22 cellular contexts compared by ENCODE assay signal in genomic region chr14:84273181-84273580, GRCh38.
DNase-seq lines count a peak whose midpoint lies in the region; TF ChIP-seq lines count a peak whose summit lies in the region.
"Had no signal": no experiment of that assay in that cellular context is flagged by ENCODE, and none has a peak within 500 bp of the region (broad histone marks: within the 10 kb centered on the region; RNA-seq: fewer than 3 reads in every experiment).

No MANE protein-coding gene starts in this region.

- no peak overlapping the region for H2AFZ ChIP-seq in hepatocyte

- H3K27me3 ChIP-seq in hepatocyte (no peaks in the 10 kb centered on the region), spleen (replicated peaks in 1 of 7) (no peaks in the 10 kb centered on the region), esophagus squamous epithelium (no peaks in the 10 kb centered on the region)
- H3K27me3 ChIP-seq: BE2C had no signal

- H3K9me3 ChIP-seq in hepatocyte (ENCODE audit: low read depth) (no peaks in the 10 kb centered on the region), spleen (peaks cover 0 to 16% (median 0%) of the 10 kb centered on the region in 8 donors), esophagus squamous epithelium (no peaks in the 10 kb centered on the region)
- H3K9me3 ChIP-seq: BE2C, SK-N-SH had no signal

- H3K4me1 ChIP-seq in hepatocyte (ENCODE audit: insufficient read depth), result no peaks in the 10 kb centered on the region
- H3K4me1 ChIP-seq in spleen, result peaks cover 0 to 14% (median 0%) of the 10 kb centered on the region in 6 donors
- no peaks in the 10 kb centered on the region for H3K4me1 ChIP-seq in esophagus squamous epithelium
- H3K4me1 ChIP-seq: BE2C had no signal

- no peak overlapping the region for H3K27ac ChIP-seq in hepatocyte
- peak overlapping the region; percentile 1 to 70 (median 47) for H3K27ac ChIP-seq in spleen
- no peak overlapping the region for H3K27ac ChIP-seq in esophagus squamous epithelium
- H3K27ac ChIP-seq: 22Rv1 had no signal

- H3K36me3 ChIP-seq in hepatocyte (replicated peaks; ENCODE audit: insufficient read depth, low read depth), result no peaks in the 10 kb centered on the region
- H3K36me3 ChIP-seq in spleen, result no peaks in the 10 kb centered on the region
- no peaks in the 10 kb centered on the region for H3K36me3 ChIP-seq in esophagus squamous epithelium
- H3K36me3 ChIP-seq: BE2C had no signal

- H3K4me3 ChIP-seq in hepatocyte (no peak overlapping the region), spleen (no peak overlapping the region), esophagus squamous epithelium (no peak overlapping the region)
- H3K4me3 ChIP-seq: K562 had no signal

- DNase-seq in NCI-H82 (lab: John Stamatoyannopoulos, UW), result peak; percentile 48
- DNase-seq in NCI-H82 treated with DMSO at 0.1 percent for 48 hours (lab: John Stamatoyannopoulos, UW; ENCODE audit: unreplicated experiment), result no peak
- peak; percentile 90 for DNase-seq in amniotic epithelial cell (ENCODE audit: low read depth)
- no peak for DNase-seq in hepatocyte (ENCODE audit: low spot score)
- no peak for DNase-seq in spleen
- DNase-seq in head of caudate nucleus, result no peak
- no peak for DNase-seq in effector CD8-positive, alpha-beta T cell (lab: John Stamatoyannopoulos, UW)
- no peak for DNase-seq in esophagus squamous epithelium (lab: John Stamatoyannopoulos, UW)
- DNase-seq: BE2C; CD4-positive, CD25-positive, alpha-beta regulatory T cell; COR-L47; GDM1; HCEC 1CT; NCI-H1105 treated with DMSO at 0.1 percent for 48 hours; NCI-H1694; NCI-H2081 treated with DMSO at 0.1 percent for 48 hours; NCI-H2227 treated with DMSO at 0.1 percent for 48 hours; NCI-H526; Right ventricle myocardium superior; SK-N-SH had no signal

- intact Hi-C loops in spleen (cut with DNase I; ENCODE audit: low total_unique reads), result no loop called here
- intact Hi-C loops in head of caudate nucleus (cut with DNase I), result no loop called here
- intact Hi-C loops in esophagus squamous epithelium (cut with DNase I), result no loop called here

- no peak for TF ChIP-seq POLR2A in spleen (IDR thresholded peaks at IDR 0.05)
- TF ChIP-seq POLR2A in esophagus squamous epithelium (IDR thresholded peaks at IDR 0.05), result no peak

- no peaks in the 10 kb centered on the region for H4K20me1 ChIP-seq in hepatocyte (ENCODE audit: insufficient read depth, poor library complexity, severe bottlenecking)

- 56% methylated on average over 3 of the region's 3 CpGs for WGBS in hepatocyte (ENCODE audit: low lambda C conversion rate, missing lambda C conversion rate)
- WGBS in spleen, 5 donors, result 37 to 65% (median 60%) methylated on average over 3 of the region's 3 CpGs
- 44 to 47% methylated on average over 3 of the region's 3 CpGs for WGBS in esophagus squamous epithelium, 2 donors

- H3K4me2 ChIP-seq in hepatocyte, result peak overlapping the region; percentile 34
- H3K4me2 ChIP-seq: SK-N-SH had no signal

- no peaks in the 10 kb centered on the region for H3K9me2 ChIP-seq in hepatocyte (replicated peaks; ENCODE audit: insufficient read depth)
- H3K9me2 ChIP-seq: SK-N-SH had no signal

- no peaks in the 10 kb centered on the region for H3K79me2 ChIP-seq in hepatocyte

- TF ChIP-seq CTCF in hepatocyte (IDR thresholded peaks at IDR 0.05; ENCODE audit: poor library complexity) (no peak), spleen (IDR thresholded peaks at IDR 0.05 in 8 of 11, conservative IDR thresholded peaks at IDR 0.05 in 3 of 11) (no peak), esophagus squamous epithelium (IDR thresholded peaks at IDR 0.05) (no peak)

Comparison
In these comparisons a context has a peak if more than half of its experiments do, and no peak if none do; other contexts are left out.
1. DNase-seq: peak in NCI-H82 (single experiment) and amniotic epithelial cell (single experiment); none in NCI-H82 treated with DMSO at 0.1 percent for 48 hours (single experiment), hepatocyte (single experiment), spleen (single experiment), head of caudate nucleus (0 of 42), effector CD8-positive, alpha-beta T cell (single experiment) and esophagus squamous epithelium (single experiment).
2. H3K27ac ChIP-seq: peak in spleen (8 of 8); none in hepatocyte (single experiment) and esophagus squamous epithelium (0 of 4).